In the genomic region with DNA sequence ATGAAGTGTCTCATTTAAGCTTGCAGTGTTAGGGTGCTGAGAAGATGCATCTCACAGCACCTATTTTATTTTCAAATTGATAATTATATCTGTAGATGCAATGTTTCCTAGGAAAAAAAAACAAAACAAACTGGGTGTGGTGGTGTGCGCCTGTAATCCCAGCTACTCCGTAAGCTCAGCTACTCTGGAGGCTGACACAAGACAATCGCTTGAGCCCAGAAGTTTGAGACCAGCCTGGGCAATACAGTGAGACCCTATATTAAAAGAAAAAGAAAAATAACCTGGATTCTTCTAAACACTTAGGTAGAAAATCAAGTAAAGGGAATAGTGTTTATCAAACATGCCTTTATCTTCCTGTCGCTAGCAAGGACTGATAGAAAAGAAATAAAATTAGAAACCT, we compare ENCODE assay signal across 12 cellular contexts. TPM values are rescaled to one million over a fixed set of nuclear protein-coding genes. Genes with fewer than 3 reads are reported as not detected.
DNase-seq lines count a peak whose midpoint lies in the region; ATAC-seq and TF ChIP-seq lines count a peak whose summit lies in the region.
"Had no signal": no experiment of that assay in that cellular context is flagged by ENCODE, and none has a peak within 500 bp of the region (broad histone marks: within the 10 kb centered on the region; RNA-seq: fewer than 3 reads in every experiment).

No MANE protein-coding gene starts in this region.

- H3K9ac ChIP-seq in Karpas-422 (ENCODE audit: low read length): peak overlapping the region; percentile 89
- no peak overlapping the region for H3K9ac ChIP-seq in neural progenitor cell

- no peaks in the 10 kb centered on the region for H3K27me3 Mint-ChIP-seq in neural progenitor cell (ENCODE audit: insufficient read depth, low read depth)

- peak overlapping the region; percentile 98 for H3K4me3 Mint-ChIP-seq in neural progenitor cell

- no peak overlapping the region for H3K27ac Mint-ChIP-seq in neural progenitor cell

- DNase-seq in AG10803 (ENCODE audit: low read depth): no peak
- no peak for DNase-seq in Karpas-422
- no peak for DNase-seq in dorsolateral prefrontal cortex
- no peak for DNase-seq in neural progenitor cell (ENCODE audit: low spot score)
- no peak for DNase-seq in activated CD4-positive, CD25-positive, alpha-beta regulatory T cell treated with anti-CD3 and anti-CD28 coated beads, Interleukin-2, amount 50 U/mL, for 72 hours
- no peak for DNase-seq in amniotic stem cell (lab: John Stamatoyannopoulos, UW)
- no peak for DNase-seq in NOMO-1 treated with dmso at 0.1 percent for 144 hours (lab: John Stamatoyannopoulos, UW; ENCODE audit: unreplicated experiment)
- DNase-seq: cerebellar nuclear complex, DMS53, NCI-H187 had no signal

- no peaks in the 10 kb centered on the region for H3K9me3 Mint-ChIP-seq in neural progenitor cell

- H3K36me3 ChIP-seq in Karpas-422 (ENCODE audit: insufficient read depth, low read length) (no peaks in the 10 kb centered on the region), neural progenitor cell (no peaks in the 10 kb centered on the region)

- no peaks in the 10 kb centered on the region for H3K9me2 ChIP-seq in Karpas-422 (replicated peaks; ENCODE audit: insufficient read depth, low read length)

- H3K4me3 ChIP-seq in AG10803 (ENCODE audit: low read length) (peak overlapping the region; percentile 96), Karpas-422 (ENCODE audit: low read length) (peak overlapping the region; percentile 91), dorsolateral prefrontal cortex (peak overlapping the region; percentile 67 to 99 (median 95)), neural progenitor cell (peak overlapping the region; percentile 80)

- H3K79me2 ChIP-seq in Karpas-422 (ENCODE audit: low read length) (peaks cover 60% of the 10 kb centered on the region), neural progenitor cell (ENCODE audit: low read depth) (peaks cover 61% of the 10 kb centered on the region)

- H4K20me1 ChIP-seq in Karpas-422 (ENCODE audit: insufficient read depth, low read depth, low read length) (no peaks in the 10 kb centered on the region), neural progenitor cell (ENCODE audit: low read depth) (no peaks in the 10 kb centered on the region)

- intact Hi-C loops in dorsolateral prefrontal cortex (cut with DNase I): loop anchor here (5.0 kb wide), 3 partner anchors 441 to 664 kb away; a partner anchor contains a TSS

- no peaks in the 10 kb centered on the region for H3K27me3 ChIP-seq in Karpas-422 (ENCODE audit: low read length)
- H3K27me3 ChIP-seq in dorsolateral prefrontal cortex: no peaks in the 10 kb centered on the region
- H3K27me3 ChIP-seq in neural progenitor cell: peaks cover 4% of the 10 kb centered on the region

- no peak for ATAC-seq in HG03432 (IDR thresholded peaks at IDR 0.05; ENCODE audit: unreplicated experiment)
- ATAC-seq: activated CD4-positive, CD25-positive, alpha-beta regulatory T cell treated with anti-CD3 and anti-CD28 coated beads, Interleukin-2, amount 50 U/mL, for 24 hours had no signal

- no peak overlapping the region for H2AFZ ChIP-seq in Karpas-422 (ENCODE audit: low read length)
- H2AFZ ChIP-seq in neural progenitor cell (replicated peaks): no peak overlapping the region

- H3K4me1 ChIP-seq in Karpas-422 (ENCODE audit: low read length) (peaks cover 41% of the 10 kb centered on the region), neural progenitor cell (peaks cover 5% of the 10 kb centered on the region)

- peak overlapping the region; percentile 77 for H3K4me2 ChIP-seq in Karpas-422 (ENCODE audit: low read depth, low read length, poor library complexity, severe bottlenecking)
- peak overlapping the region; percentile 86 for H3K4me2 ChIP-seq in neural progenitor cell

- H3K4me1 Mint-ChIP-seq in neural progenitor cell: peaks cover 11% of the 10 kb centered on the region

- H3K36me3 Mint-ChIP-seq in neural progenitor cell: no peaks in the 10 kb centered on the region

- TF ChIP-seq CTCF in AG10803 (conservative IDR thresholded peaks at IDR 0.05; ENCODE audit: low read length) (no peak), dorsolateral prefrontal cortex (IDR thresholded peaks at IDR 0.05 in 54 of 56, conservative IDR thresholded peaks at IDR 0.05 in 2 of 56; ENCODE audit: low read depth in 1 of 56, partially characterized antibody in 56 of 56) (no peak), neural progenitor cell (IDR thresholded peaks at IDR 0.05) (no peak)

- H3F3A ChIP-seq in neural progenitor cell (ENCODE audit: low read depth): peaks cover 26% of the 10 kb centered on the region

- no peak overlapping the region for H3K27ac ChIP-seq in Karpas-422 (ENCODE audit: low read length)
- peak overlapping the region in 19 of 59 donors; percentile 33 to 100 (median 99) for H3K27ac ChIP-seq in dorsolateral prefrontal cortex
- H3K27ac ChIP-seq in neural progenitor cell: no peak overlapping the region

- H3K9me3 ChIP-seq in Karpas-422 (ENCODE audit: low read length) (no peaks in the 10 kb centered on the region), neural progenitor cell (ENCODE audit: low read depth) (no peaks in the 10 kb centered on the region)

RNA-seq across cellular contexts. Expression of a gene that starts 1.9 kb away (rescaled TPM):
- 10.9 and 11.4 TPM in 2 replicates for total RNA-seq in Karpas-422 (2014; rRNA removed; shearing (Covaris generic); ENCODE audit: low replicate concordance)
- 10 to 100 TPM; 28.6 to 56.4 (median 40.0) TPM for total RNA-seq in dorsolateral prefrontal cortex
- total RNA-seq in neural progenitor cell (ENCODE audit: low replicate concordance): 15.4 and 25.0 TPM in 2 replicates

RNA-seq across cellular contexts. Expression of a gene that starts 23.5 kb away (rescaled TPM):
- 122 and 130 TPM in 2 replicates for total RNA-seq in Karpas-422 (2014; rRNA removed; shearing (Covaris generic); ENCODE audit: low replicate concordance)
- 100 to 1,000 TPM in 100 of 120 experiments, 10 to 100 TPM in 20; 85.4 to 177 (median 116) TPM for total RNA-seq in dorsolateral prefrontal cortex
- total RNA-seq in neural progenitor cell (ENCODE audit: low replicate concordance): 150 and 153 TPM in 2 replicates
